In the genomic region with DNA sequence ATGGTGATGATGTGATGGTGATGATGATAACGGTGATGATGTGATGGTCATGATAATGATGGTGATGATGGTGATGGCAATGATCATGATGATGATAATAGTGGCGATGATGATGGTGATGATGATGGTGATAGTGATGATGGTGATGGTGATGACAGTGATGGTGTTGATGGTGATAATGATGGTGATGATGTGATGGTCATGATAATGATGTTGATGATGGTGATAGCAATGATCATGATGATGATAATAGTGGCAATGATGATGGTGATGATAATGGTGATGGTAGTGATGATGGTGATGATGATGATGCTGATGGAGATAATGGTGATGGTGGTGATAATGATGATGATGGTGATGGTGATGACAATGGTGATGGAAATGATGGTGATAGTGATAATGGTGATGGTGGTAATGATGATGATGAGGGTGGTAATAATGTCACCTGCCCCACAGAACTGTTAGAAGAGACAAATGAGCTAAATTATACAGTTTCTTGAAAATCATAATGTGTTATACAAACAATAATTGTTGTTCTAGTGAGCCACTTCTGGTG, we compare ENCODE assay signal across 26 cellular contexts.
"Had no signal": no experiment of that assay in that cellular context is flagged by ENCODE, and none has a peak within 500 bp of the region (broad histone marks: within the 10 kb centered on the region; RNA-seq: fewer than 3 reads in every experiment).

No MANE protein-coding gene starts in this region.

- H3K27ac ChIP-seq: left ventricle myocardium inferior, ovary, right atrium auricular region, skin epidermis, stomach, testis, thyroid gland, transverse colon, upper lobe of left lung, uterus had no signal

- H2AFZ ChIP-seq: hepatocyte had no signal

- H3K4me1 Mint-ChIP-seq: naive thymus-derived CD4-positive, alpha-beta T cell had no signal

- DNase-seq: islet precursor cell; left ventricle myocardium inferior; mesendoderm; midbrain; mucosa of descending colon; naive thymus-derived CD4-positive, alpha-beta T cell; ovary; stimulated activated CD4-positive, alpha-beta T cell treated with anti-CD3 and anti-CD28 coated beads, Interleukin-12 subunit alpha, Interleukin-12 subunit beta, amount 100 ng/mL, for 4 hours; stimulated activated CD4-positive, alpha-beta T cell treated with anti-CD3 and anti-CD28 coated beads, Interleukin-15, amount 100 ng/mL, for 24 hours; stimulated activated CD4-positive, alpha-beta T cell treated with anti-CD3 and anti-CD28 coated beads, Interleukin-2, amount 100 ng/mL, for 24 hours; stimulated activated CD4-positive, alpha-beta T cell treated with anti-CD3 and anti-CD28 coated beads, Interleukin-4, amount 100 ng/mL, for 1 hour; stimulated activated naive B cell treated with anti-CD40 and anti-IgM and Interleukin-4, amounts not matched to agents 10 μg/mL and 1 μg/mL and 100 μg/mL, for 72 hours; stimulated activated naive CD8-positive, alpha-beta T cell treated with anti-CD3 and anti-CD28 coated beads, Interleukin-15, Interleukin-2, amounts not matched to agents 100 U/mL and 50 U/mL, for 24 hours; stomach; testis; thyroid gland; transverse colon; upper lobe of left lung; uterus had no signal

- H3K9me3 Mint-ChIP-seq: natural killer cell treated with Interleukin-12 subunit alpha and Interleukin-12 subunit beta and Interleukin-15 and Interleukin-18, amount 100 ng/mL, for 72 hours; stimulated activated naive B cell treated with anti-CD40 and anti-IgM and Interleukin-4, amounts not matched to agents 10 μg/mL and 1 μg/mL and 100 μg/mL, for 72 hours had no signal

- H3K36me3 ChIP-seq: left ventricle myocardium inferior, ovary, right atrium auricular region, stomach, thyroid gland, transverse colon, upper lobe of left lung, uterus had no signal

- H3K27me3 Mint-ChIP-seq: natural killer cell treated with Interleukin-12 subunit alpha and Interleukin-12 subunit beta and Interleukin-15 and Interleukin-18, amount 100 ng/mL, for 72 hours; stimulated activated naive B cell treated with anti-CD40 and anti-IgM and Interleukin-4, amounts not matched to agents 10 μg/mL and 1 μg/mL and 100 μg/mL, for 72 hours had no signal

- H3K79me2 ChIP-seq: hepatocyte had no signal

- H3K9me3 ChIP-seq: mucosa of descending colon, ovary, testis, thyroid gland, transverse colon had no signal

- H3K27me3 ChIP-seq: hepatocyte, ovary, right atrium auricular region, testis, thyroid gland, transverse colon, upper lobe of left lung, uterus had no signal

- H3K27ac Mint-ChIP-seq: naive thymus-derived CD4-positive, alpha-beta T cell; natural killer cell treated with Interleukin-12 subunit alpha and Interleukin-12 subunit beta and Interleukin-15 and Interleukin-18, amount 100 ng/mL, for 72 hours; progenitor cell of endocrine pancreas; stimulated activated naive B cell treated with anti-CD40 and anti-IgM and Interleukin-4, amounts not matched to agents 10 μg/mL and 1 μg/mL and 100 μg/mL, for 72 hours had no signal

- H3K4me3 Mint-ChIP-seq: naive thymus-derived CD4-positive, alpha-beta T cell; natural killer cell treated with Interleukin-12 subunit alpha and Interleukin-12 subunit beta and Interleukin-15 and Interleukin-18, amount 100 ng/mL, for 72 hours; stimulated activated naive B cell treated with anti-CD40 and anti-IgM and Interleukin-4, amounts not matched to agents 10 μg/mL and 1 μg/mL and 100 μg/mL, for 72 hours had no signal

- H3K4me3 ChIP-seq: hepatocyte, left ventricle myocardium inferior, lung, mucosa of descending colon, ovary, right atrium auricular region, skin epidermis, stomach, testis, thyroid gland, transverse colon, upper lobe of left lung, uterus had no signal

- ATAC-seq: mucosa of descending colon; naive thymus-derived CD4-positive, alpha-beta T cell; natural killer cell treated with Interleukin-12 subunit alpha and Interleukin-12 subunit beta and Interleukin-15 and Interleukin-18, amount 100 ng/mL, for 72 hours; sciatic nerve; stimulated activated naive B cell treated with anti-CD40 and anti-IgM and Interleukin-4, amounts not matched to agents 10 μg/mL and 1 μg/mL and 100 μg/mL, for 72 hours; stimulated activated naive CD8-positive, alpha-beta T cell treated with anti-CD3 and anti-CD28 coated beads, Interleukin-15, Interleukin-2, amounts not matched to agents 100 U/mL and 50 U/mL, for 24 hours had no signal

- H3K4me1 ChIP-seq: left ventricle myocardium inferior, right atrium auricular region, stomach, testis, thyroid gland, transverse colon, upper lobe of left lung, uterus had no signal

- H3K36me3 Mint-ChIP-seq: naive thymus-derived CD4-positive, alpha-beta T cell; natural killer cell treated with Interleukin-12 subunit alpha and Interleukin-12 subunit beta and Interleukin-15 and Interleukin-18, amount 100 ng/mL, for 72 hours; stimulated activated naive B cell treated with anti-CD40 and anti-IgM and Interleukin-4, amounts not matched to agents 10 μg/mL and 1 μg/mL and 100 μg/mL, for 72 hours had no signal
